ENCODE assay signal across 8 cellular contexts in the genomic region with DNA sequence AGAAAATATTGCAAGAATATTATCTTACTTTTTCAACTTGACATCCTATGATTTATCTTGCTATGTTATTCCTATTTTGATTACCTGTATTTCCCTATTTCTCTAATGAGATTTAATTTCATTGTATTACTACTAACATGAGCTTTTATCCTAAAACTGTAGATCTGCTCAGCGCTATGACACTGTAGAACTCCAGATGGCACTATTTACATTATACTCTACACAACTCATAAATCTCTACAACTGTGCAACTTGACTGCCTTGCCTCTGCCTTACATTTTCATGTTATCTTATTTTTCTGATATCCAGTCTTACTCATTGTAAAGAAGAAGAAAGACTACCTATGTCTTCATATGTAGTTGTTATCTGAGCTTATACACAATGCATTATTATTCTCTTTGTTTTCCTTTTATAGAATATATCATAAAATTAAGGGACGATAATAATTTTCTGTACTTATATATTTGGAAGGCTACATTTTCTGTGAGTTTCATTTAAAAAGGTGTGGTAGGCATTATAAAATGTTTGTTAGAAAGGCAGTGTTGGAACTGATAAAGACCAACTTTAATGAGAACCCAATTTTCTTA. TPM values are rescaled to one million over a fixed set of nuclear protein-coding genes. Genes with fewer than 3 reads are reported as not detected.
A peak's percentile ranks its signal among the peaks of the same experiment; 100 is the strongest.
DNase-seq lines count a peak whose midpoint lies in the region; ATAC-seq, FAIRE-seq and TF ChIP-seq lines count a peak whose summit lies in the region.

No MANE protein-coding gene starts in this region.

- H3K27me3 ChIP-seq in GM23338 (ENCODE audit: insufficient read depth) (no peaks in the 10 kb centered on the region), colonic mucosa (no peaks in the 10 kb centered on the region), pancreas (no peaks in the 10 kb centered on the region)

- no peak overlapping the region for H2AFZ ChIP-seq in GM23338

- H3K4me1 ChIP-seq in GM23338 (ENCODE audit: insufficient read depth): no peaks in the 10 kb centered on the region
- no peaks in the 10 kb centered on the region for H3K4me1 ChIP-seq in colonic mucosa
- no peaks in the 10 kb centered on the region for H3K4me1 ChIP-seq in pancreas

- H3K9me3 ChIP-seq in colonic mucosa (no peaks in the 10 kb centered on the region), pancreas (no peaks in the 10 kb centered on the region)

- H3K9me2 ChIP-seq in GM23338 (ENCODE audit: insufficient read depth): no peaks in the 10 kb centered on the region

- peak; percentile 33 for DNase-seq in DMS53 treated with DMSO at 0.1 percent for 48 hours (lab: John Stamatoyannopoulos, UW; ENCODE audit: unreplicated experiment)
- DNase-seq in GM23338 (ENCODE audit: low spot score): peak; percentile 12
- peak; percentile 73 for DNase-seq in NCI-H69 (lab: John Stamatoyannopoulos, UW)
- no peak for DNase-seq in colonic mucosa
- no peak for DNase-seq in pancreas
- no peak for DNase-seq in activated T-helper 1 cell treated with anti-CD3 and anti-CD28 coated beads, Interleukin-12 subunit alpha, Interleukin-12 subunit beta, Interleukin-2, Interleukin-4 antibody, amounts not matched to agents 30 ng/mL and 10 ng/mL and 1 ng/mL, durations not matched to agents 14 hours and 24 hours and 36 hours (ENCODE audit: low spot score)
- no peak for DNase-seq in activated CD4-positive, alpha-beta T cell treated with anti-CD3 and anti-CD28 coated beads for 48 hours
- no peak for DNase-seq in nucleus accumbens (lab: John Stamatoyannopoulos, UW)

- H3K4me3 ChIP-seq in GM23338 (no peak overlapping the region), colonic mucosa (no peak overlapping the region), pancreas (no peak overlapping the region)

- TF ChIP-seq CTCF in GM23338 (conservative IDR thresholded peaks at IDR 0.05; ENCODE audit: low read depth in 2 of 2) (peak in 1 of 2 experiments; percentile 51; a peak in 3 of 4 replicates), colonic mucosa (IDR thresholded peaks at IDR 0.05) (peak; percentile 12), pancreas (IDR thresholded peaks at IDR 0.05) (no peak)

- intact Hi-C loops in colonic mucosa (cut with DNase I) (no loop called here), pancreas (cut with DNase I) (no loop called here)
- intact Hi-C loops in activated T-helper 1 cell treated with anti-CD3 and anti-CD28 coated beads, Interleukin-12 subunit alpha, Interleukin-12 subunit beta, Interleukin-2, Interleukin-4 antibody, amounts not matched to agents 30 ng/mL and 10 ng/mL and 1 ng/mL, durations not matched to agents 14 hours and 24 hours and 36 hours (cut with micrococcal nuclease): loop anchor here (1.0 to 10.0 kb wide), 5 partner anchors 207 to 674 kb away; no protein-coding TSS in a partner anchor

- peaks cover 31% of the 10 kb centered on the region; the same call in 2 of the 3 replicates for H3K36me3 Mint-ChIP-seq in GM23338 (ENCODE audit: low read depth)
- H3K36me3 Mint-ChIP-seq in activated T-helper 1 cell treated with anti-CD3 and anti-CD28 coated beads, Interleukin-12 subunit alpha, Interleukin-12 subunit beta, Interleukin-2, Interleukin-4 antibody, amounts not matched to agents 30 ng/mL and 10 ng/mL and 1 ng/mL, durations not matched to agents 14 hours and 24 hours and 36 hours (ENCODE audit: low read depth): peaks cover 23% of the 10 kb centered on the region

- no peaks in the 10 kb centered on the region for H3K4me1 Mint-ChIP-seq in GM23338
- H3K4me1 Mint-ChIP-seq in activated T-helper 1 cell treated with anti-CD3 and anti-CD28 coated beads, Interleukin-12 subunit alpha, Interleukin-12 subunit beta, Interleukin-2, Interleukin-4 antibody, amounts not matched to agents 30 ng/mL and 10 ng/mL and 1 ng/mL, durations not matched to agents 14 hours and 24 hours and 36 hours (ENCODE audit: low read depth): peaks cover 16% of the 10 kb centered on the region

- no peak overlapping the region for H3K4me3 Mint-ChIP-seq in GM23338
- no peak overlapping the region for H3K4me3 Mint-ChIP-seq in activated T-helper 1 cell treated with anti-CD3 and anti-CD28 coated beads, Interleukin-12 subunit alpha, Interleukin-12 subunit beta, Interleukin-2, Interleukin-4 antibody, amounts not matched to agents 30 ng/mL and 10 ng/mL and 1 ng/mL, durations not matched to agents 14 hours and 24 hours and 36 hours

- H4K20me1 ChIP-seq in GM23338 (replicated peaks; ENCODE audit: insufficient read depth): no peaks in the 10 kb centered on the region

- ATAC-seq in GM23338 (no peak), pancreas (peak in 3 of 4 donors; percentile 51 to 69 (median 53))

- H3K27me3 Mint-ChIP-seq in GM23338 (ENCODE audit: insufficient read depth, low read depth, poor library complexity): no peaks in the 10 kb centered on the region
- H3K27me3 Mint-ChIP-seq in activated T-helper 1 cell treated with anti-CD3 and anti-CD28 coated beads, Interleukin-12 subunit alpha, Interleukin-12 subunit beta, Interleukin-2, Interleukin-4 antibody, amounts not matched to agents 30 ng/mL and 10 ng/mL and 1 ng/mL, durations not matched to agents 14 hours and 24 hours and 36 hours (ENCODE audit: insufficient read depth): no peaks in the 10 kb centered on the region

- no peak overlapping the region for H3K4me2 ChIP-seq in GM23338

- 89 to 93% methylated on average over 2 of the region's 2 CpGs for WGBS in pancreas, 2 donors

- no peaks in the 10 kb centered on the region for H3K79me2 ChIP-seq in GM23338 (replicated peaks; ENCODE audit: insufficient read depth)

- no peaks in the 10 kb centered on the region for H3F3A ChIP-seq in GM23338 (replicated peaks; ENCODE audit: low read depth)

- H3K9ac ChIP-seq in colonic mucosa (ENCODE audit: low read depth in 2 of 2, low read length in 2 of 2): no peak overlapping the region

- H3K36me3 ChIP-seq in GM23338 (ENCODE audit: insufficient read depth) (peaks cover 14% of the 10 kb centered on the region), colonic mucosa (no peaks in the 10 kb centered on the region), pancreas (no peaks in the 10 kb centered on the region)

- H3K27ac ChIP-seq in GM23338 (ENCODE audit: low read depth) (no peak overlapping the region), colonic mucosa (no peak overlapping the region), pancreas (no peak overlapping the region)

- no peak for FAIRE-seq in pancreas (lab: Jason Lieb, UNC)

- H3K9me3 Mint-ChIP-seq in GM23338: peaks cover 3% of the 10 kb centered on the region; the same call in 2 of the 3 replicates
- H3K9me3 Mint-ChIP-seq in activated T-helper 1 cell treated with anti-CD3 and anti-CD28 coated beads, Interleukin-12 subunit alpha, Interleukin-12 subunit beta, Interleukin-2, Interleukin-4 antibody, amounts not matched to agents 30 ng/mL and 10 ng/mL and 1 ng/mL, durations not matched to agents 14 hours and 24 hours and 36 hours: no peaks in the 10 kb centered on the region

- H3K27ac Mint-ChIP-seq in GM23338: no peak overlapping the region
- no peak overlapping the region for H3K27ac Mint-ChIP-seq in activated T-helper 1 cell treated with anti-CD3 and anti-CD28 coated beads, Interleukin-12 subunit alpha, Interleukin-12 subunit beta, Interleukin-2, Interleukin-4 antibody, amounts not matched to agents 30 ng/mL and 10 ng/mL and 1 ng/mL, durations not matched to agents 14 hours and 24 hours and 36 hours

TF ChIP-seq in GM23338, 12 proteins besides CTCF, POLR2A, EP300 and RAD21 (continues in another document):
- no peak for TF ChIP-seq ZNF331 (CRISPR knock-in tag; IDR thresholded peaks at IDR 0.05; ENCODE audit: low read depth)
- TF ChIP-seq, protein P1, sequence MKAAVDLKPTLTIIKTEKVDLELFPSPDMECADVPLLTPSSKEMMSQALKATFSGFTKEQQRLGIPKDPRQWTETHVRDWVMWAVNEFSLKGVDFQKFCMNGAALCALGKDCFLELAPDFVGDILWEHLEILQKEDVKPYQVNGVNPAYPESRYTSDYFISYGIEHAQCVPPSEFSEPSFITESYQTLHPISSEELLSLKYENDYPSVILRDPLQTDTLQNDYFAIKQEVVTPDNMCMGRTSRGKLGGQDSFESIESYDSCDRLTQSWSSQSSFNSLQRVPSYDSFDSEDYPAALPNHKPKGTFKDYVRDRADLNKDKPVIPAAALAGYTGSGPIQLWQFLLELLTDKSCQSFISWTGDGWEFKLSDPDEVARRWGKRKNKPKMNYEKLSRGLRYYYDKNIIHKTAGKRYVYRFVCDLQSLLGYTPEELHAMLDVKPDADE (IDR thresholded peaks at IDR 0.05): no peak
- no peak for TF ChIP-seq JUNB (IDR thresholded peaks at IDR 0.05; ENCODE audit: unreplicated experiment)
- TF ChIP-seq EZH2phosphoT487 (IDR thresholded peaks at IDR 0.05; ENCODE audit: unreplicated experiment): no peak

RNA-seq across cellular contexts. Expression of gene NUP37, which starts 24.1 kb away (rescaled TPM):
- 79.4 and 105 TPM in 2 replicates for total RNA-seq in GM23338 (2014; rRNA removed; shearing (Covaris generic))
- polyA plus RNA-seq in GM23338 (2016; fragmentation: Nextera tagmentation; extraction: Ambion mirVana): 63.3 and 68.7 TPM in 2 replicates
- 10 to 100 TPM; 25.6 to 49.9 TPM for total RNA-seq in colonic mucosa
- 10 to 100 TPM in 1 of 6 donors, 1 to 10 TPM in 5; 5.5 to 11.9 (median 8.1) TPM for total RNA-seq in pancreas
- polyA plus RNA-seq in pancreas: 1 to 10 TPM; 4.9 to 7.8 TPM
- total RNA-seq in activated T-helper 1 cell treated with anti-CD3 and anti-CD28 coated beads, Interleukin-12 subunit alpha, Interleukin-12 subunit beta, Interleukin-2, Interleukin-4 antibody, amounts not matched to agents 30 ng/mL and 10 ng/mL and 1 ng/mL, durations not matched to agents 14 hours and 24 hours and 36 hours: 81.5 and 84.1 TPM in 2 replicates

RNA-seq across cellular contexts. Expression of gene PARPBP, which starts 24.2 kb away (rescaled TPM):
- total RNA-seq in GM23338 (2014; rRNA removed; shearing (Covaris generic)): 44.6 and 44.8 TPM in 2 replicates
- polyA plus RNA-seq in GM23338 (2016; fragmentation: Nextera tagmentation; extraction: Ambion mirVana) (31.7 and 37.3 TPM in 2 replicates), pancreas (under 1 TPM; 0.38 to 0.53 TPM)
- total RNA-seq in colonic mucosa (10 to 100 TPM in 1 of 2 donors, 1 to 10 TPM in 1; 9.0 to 23.7 TPM), pancreas (under 1 TPM; 0.16 to 0.84 (median 0.58) TPM)
- 23.5 and 25.1 TPM in 2 replicates for total RNA-seq in activated T-helper 1 cell treated with anti-CD3 and anti-CD28 coated beads, Interleukin-12 subunit alpha, Interleukin-12 subunit beta, Interleukin-2, Interleukin-4 antibody, amounts not matched to agents 30 ng/mL and 10 ng/mL and 1 ng/mL, durations not matched to agents 14 hours and 24 hours and 36 hours

RNA-seq across cellular contexts. Expression of gene WASHC3, which starts 34.0 kb away (rescaled TPM):
- 6.6 and 7.5 TPM in 2 replicates for total RNA-seq in GM23338 (2014; rRNA removed; shearing (Covaris generic))
- polyA plus RNA-seq in GM23338 (2016; fragmentation: Nextera tagmentation; extraction: Ambion mirVana): 18.4 and 24.6 TPM in 2 replicates
- 10 to 100 TPM; 26.8 to 30.6 TPM for total RNA-seq in colonic mucosa
- 10 to 100 TPM in 5 of 6 donors, 1 to 10 TPM in 1; 5.1 to 15.6 (median 12.8) TPM for total RNA-seq in pancreas
- 10 to 100 TPM; 15.5 to 29.0 TPM for polyA plus RNA-seq in pancreas
- 20.4 and 26.3 TPM in 2 replicates for total RNA-seq in activated T-helper 1 cell treated with anti-CD3 and anti-CD28 coated beads, Interleukin-12 subunit alpha, Interleukin-12 subunit beta, Interleukin-2, Interleukin-4 antibody, amounts not matched to agents 30 ng/mL and 10 ng/mL and 1 ng/mL, durations not matched to agents 14 hours and 24 hours and 36 hours

Comparison
In these comparisons a context has a peak if more than half of its experiments do, and no peak if none do; other contexts are left out.
1. DNase-seq: peak in DMS53 treated with DMSO at 0.1 percent for 48 hours (single experiment), GM23338 (single experiment) and NCI-H69 (single experiment); none in colonic mucosa (single experiment), pancreas (0 of 6), activated T-helper 1 cell treated with anti-CD3 and anti-CD28 coated beads, Interleukin-12 subunit alpha, Interleukin-12 subunit beta, Interleukin-2, Interleukin-4 antibody, amounts not matched to agents 30 ng/mL and 10 ng/mL and 1 ng/mL, durations not matched to agents 14 hours and 24 hours and 36 hours (single experiment), activated CD4-positive, alpha-beta T cell treated with anti-CD3 and anti-CD28 coated beads for 48 hours (single experiment) and nucleus accumbens (0 of 56).
2. RNA of gene PARPBP, which starts 24.2 kb away (total RNA-seq): 44.6 to 44.8 TPM in GM23338, 9.0 to 23.7 TPM in colonic mucosa and 23.5 to 25.1 TPM in activated T-helper 1 cell treated with anti-CD3 and anti-CD28 coated beads, Interleukin-12 subunit alpha, Interleukin-12 subunit beta, Interleukin-2, Interleukin-4 antibody, amounts not matched to agents 30 ng/mL and 10 ng/mL and 1 ng/mL, durations not matched to agents 14 hours and 24 hours and 36 hours; 0.16 to 0.84 TPM in pancreas; every median in the first group is over 4 times any median in the second.